Comparison of ENCODE assay signal across 8 cellular contexts in the genomic region with DNA sequence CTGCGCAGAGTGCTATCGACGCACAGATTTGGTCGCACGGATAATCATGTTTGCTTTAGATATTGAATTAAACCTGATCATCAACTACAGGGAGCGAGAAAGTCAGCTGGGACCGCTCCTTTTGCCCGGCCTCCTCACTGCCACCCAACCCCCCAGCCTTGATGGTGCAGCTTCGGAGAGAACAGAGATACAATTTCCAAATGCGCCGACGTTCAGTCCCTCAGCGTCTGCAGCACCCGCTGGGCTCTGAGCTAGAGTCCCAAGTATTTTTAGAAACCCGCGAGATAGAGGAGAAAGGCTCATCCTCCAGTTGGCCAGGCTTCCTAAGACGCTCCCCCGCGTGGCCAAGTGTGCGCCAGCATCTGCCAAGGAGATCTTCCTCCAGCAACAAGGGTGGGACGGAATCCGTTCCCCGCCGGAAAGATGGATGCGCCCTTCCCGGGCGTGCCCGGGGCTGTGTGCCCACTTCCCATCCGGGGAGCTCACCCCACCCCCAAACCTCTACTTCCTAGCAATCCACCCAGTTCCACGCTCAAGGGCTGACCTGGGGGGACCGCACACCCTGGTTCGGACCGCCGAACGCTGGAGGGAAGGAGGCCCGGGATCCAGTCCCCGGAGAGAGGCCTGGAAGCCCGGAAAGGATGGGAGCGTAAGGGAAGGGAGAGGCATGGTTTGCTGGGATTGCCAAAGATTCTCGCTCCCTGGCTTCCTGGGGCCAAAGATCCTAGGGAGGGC.
DNase-seq lines count a peak whose midpoint lies in the region; ATAC-seq and TF ChIP-seq lines count a peak whose summit lies in the region.

No MANE protein-coding gene starts in this region.

- peak overlapping the region; percentile 47 for H3K4me3 ChIP-seq in AG09309 (ENCODE audit: control insufficient read depth, low read depth, low read length)
- H3K4me3 ChIP-seq in muscle layer of duodenum (ENCODE audit: low read depth in 1 of 2, low read length in 2 of 2): peak overlapping the region; percentile 42 to 65

- TF ChIP-seq CTCF in AG09309 (IDR thresholded peaks at IDR 0.05; ENCODE audit: control insufficient read depth, insufficient read depth, low read depth, low read length, missing control alignments): peak; percentile 52

- H3K27ac ChIP-seq in caudate nucleus (ENCODE audit: low read depth, low read length) (peak overlapping the region; percentile 87), muscle layer of duodenum (ENCODE audit: low read length) (no peak overlapping the region)

- ATAC-seq in HG03135 (IDR thresholded peaks at IDR 0.05; ENCODE audit: unreplicated experiment): no peak
- ATAC-seq in GM18519 (IDR thresholded peaks at IDR 0.05; ENCODE audit: low FRiP score, unreplicated experiment): no peak
- no peak for ATAC-seq in HG02642 (IDR thresholded peaks at IDR 0.05; ENCODE audit: poor library complexity, unreplicated experiment)

- H3K36me3 ChIP-seq in muscle layer of duodenum (ENCODE audit: control insufficient read depth in 1 of 2, insufficient read depth in 2 of 2, low read length in 2 of 2): no peaks in the 10 kb centered on the region

- H3K9me3 ChIP-seq in muscle layer of duodenum (ENCODE audit: control insufficient read depth in 1 of 2, low read length in 2 of 2): no peaks in the 10 kb centered on the region

- peaks cover 3 to 69% of the 10 kb centered on the region in 2 donors for H3K4me1 ChIP-seq in muscle layer of duodenum (ENCODE audit: control insufficient read depth in 1 of 2, insufficient read depth in 2 of 2, low read length in 2 of 2)

- DNase-seq in AG09309 (ENCODE audit: low read depth): peak; percentile 17
- DNase-seq in HCEC 1CT: peak; percentile 41
- peak in 14 of 61 donors; percentile 15 to 60 (median 42) for DNase-seq in caudate nucleus (lab: John Stamatoyannopoulos, UW)
- no peak for DNase-seq in 8988T

- H3K27me3 ChIP-seq in muscle layer of duodenum (ENCODE audit: low read depth, low read length): peaks cover 76% of the 10 kb centered on the region
